Comparison of ENCODE assay signal across 14 cellular contexts in the genomic region with DNA sequence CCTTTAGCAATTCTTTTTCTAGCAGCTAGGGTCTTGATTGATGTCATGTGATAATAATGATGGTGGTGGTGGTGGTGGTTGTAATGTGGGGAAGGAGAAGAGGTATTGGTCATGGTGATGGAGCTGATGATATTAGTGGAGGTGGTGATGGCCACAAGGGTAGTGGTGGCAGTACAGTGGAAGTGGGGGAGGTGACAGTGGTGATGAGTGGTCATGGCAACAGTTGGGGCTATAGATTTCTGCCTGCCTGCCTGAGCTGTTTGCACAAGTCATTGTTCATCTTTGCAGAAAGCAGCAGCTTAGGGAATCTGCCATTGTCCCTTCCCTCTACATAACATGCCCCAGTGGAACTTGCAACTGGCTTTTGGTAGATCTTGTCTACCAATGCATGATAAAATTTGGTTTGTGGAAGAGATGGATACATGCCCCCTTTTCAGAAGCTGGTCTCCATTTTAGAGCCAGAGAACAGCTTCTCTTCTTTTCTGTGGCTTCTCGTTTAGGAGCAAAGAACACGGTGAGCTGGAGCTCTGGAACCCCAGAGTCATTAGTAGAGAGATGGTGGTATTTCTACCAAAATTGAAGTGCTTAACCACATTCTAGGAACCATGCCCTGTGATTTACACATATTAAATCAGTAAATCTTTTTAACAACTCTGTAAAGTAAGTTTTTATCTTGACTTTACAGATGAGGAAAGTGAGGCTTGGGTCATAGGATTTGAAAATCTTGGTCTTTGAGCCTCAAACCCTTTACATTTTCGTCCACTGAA.
DNase-seq lines count a peak whose midpoint lies in the region; ATAC-seq and TF ChIP-seq lines count a peak whose summit lies in the region.
"Had no signal": no experiment of that assay in that cellular context is flagged by ENCODE, and none has a peak within 500 bp of the region (broad histone marks: within the 10 kb centered on the region; RNA-seq: fewer than 3 reads in every experiment).

No MANE protein-coding gene starts in this region.

- H3K4me3 Mint-ChIP-seq in chondrocyte (ENCODE audit: unreplicated experiment) (no peak overlapping the region), neural crest cell (no peak overlapping the region)
- H3K4me3 Mint-ChIP-seq in activated CD8-positive, alpha-beta T cell treated with anti-CD3 and anti-CD28 coated beads, Interleukin-2, amount 10 ng/mL, durations not matched to agents 7 days and 5 days = no peak overlapping the region
- H3K4me3 Mint-ChIP-seq: activated CD4-positive, alpha-beta T cell treated with anti-CD3 and anti-CD28 coated beads for 36 hours; activated T-cell treated with anti-CD3 and anti-CD28 coated beads, Interleukin-2, amount 50 U/mL, for 72 hours; brain; T-cell had no signal

- no peak overlapping the region for H3K4me3 ChIP-seq in left ventricle myocardium inferior
- no peak overlapping the region for H3K4me3 ChIP-seq in vagina

- H3K4me1 ChIP-seq in left ventricle myocardium inferior (peaks cover 60% of the 10 kb centered on the region), vagina (peaks cover 65% of the 10 kb centered on the region)

- no peaks in the 10 kb centered on the region for H3K27me3 ChIP-seq in left ventricle myocardium inferior (ENCODE audit: low read depth)
- H3K27me3 ChIP-seq in vagina = no peaks in the 10 kb centered on the region

- H3K36me3 ChIP-seq in left ventricle myocardium inferior (no peaks in the 10 kb centered on the region), vagina (no peaks in the 10 kb centered on the region)

- H3K27ac Mint-ChIP-seq in chondrocyte (ENCODE audit: unreplicated experiment) = peak overlapping the region; percentile 93
- H3K27ac Mint-ChIP-seq in neural crest cell (ENCODE audit: unreplicated experiment) = peak overlapping the region; percentile 13
- no peak overlapping the region for H3K27ac Mint-ChIP-seq in activated CD8-positive, alpha-beta T cell treated with anti-CD3 and anti-CD28 coated beads, Interleukin-2, amount 10 ng/mL, durations not matched to agents 7 days and 5 days
- H3K27ac Mint-ChIP-seq: activated CD4-positive, alpha-beta T cell treated with anti-CD3 and anti-CD28 coated beads for 36 hours; activated T-cell treated with anti-CD3 and anti-CD28 coated beads, Interleukin-2, amount 50 U/mL, for 72 hours; T-cell had no signal

- no peak for TF ChIP-seq POLR2A in vagina (IDR thresholded peaks at IDR 0.05)

- no peak for ATAC-seq in activated CD8-positive, alpha-beta T cell treated with anti-CD3 and anti-CD28 coated beads, Interleukin-2, amount 10 ng/mL, durations not matched to agents 7 days and 5 days
- ATAC-seq: activated CD4-positive, alpha-beta T cell treated with anti-CD3 and anti-CD28 coated beads for 36 hours; activated T-cell treated with anti-CD3 and anti-CD28 coated beads, Interleukin-2, amount 50 U/mL, for 72 hours; T-cell had no signal

- H3K27me3 Mint-ChIP-seq in chondrocyte (ENCODE audit: low read depth) = no peaks in the 10 kb centered on the region
- H3K27me3 Mint-ChIP-seq in neural crest cell (ENCODE audit: low read depth) = no peaks in the 10 kb centered on the region
- no peaks in the 10 kb centered on the region for H3K27me3 Mint-ChIP-seq in activated CD8-positive, alpha-beta T cell treated with anti-CD3 and anti-CD28 coated beads, Interleukin-2, amount 10 ng/mL, durations not matched to agents 7 days and 5 days (ENCODE audit: low read depth)
- H3K27me3 Mint-ChIP-seq: activated CD4-positive, alpha-beta T cell treated with anti-CD3 and anti-CD28 coated beads for 36 hours; brain; T-cell had no signal

- H3K9me3 Mint-ChIP-seq in chondrocyte (ENCODE audit: low read depth) = peaks cover 7% of the 10 kb centered on the region
- peaks cover 4% of the 10 kb centered on the region for H3K9me3 Mint-ChIP-seq in neural crest cell
- peaks cover 10% of the 10 kb centered on the region for H3K9me3 Mint-ChIP-seq in activated CD8-positive, alpha-beta T cell treated with anti-CD3 and anti-CD28 coated beads, Interleukin-2, amount 10 ng/mL, durations not matched to agents 7 days and 5 days (ENCODE audit: insufficient read depth)

- H3K9me3 ChIP-seq in left ventricle myocardium inferior (replicated peaks) = no peaks in the 10 kb centered on the region
- H3K9me3 ChIP-seq in vagina = no peaks in the 10 kb centered on the region

- H3K36me3 Mint-ChIP-seq in chondrocyte (ENCODE audit: low read depth) (peaks cover 9% of the 10 kb centered on the region), neural crest cell (ENCODE audit: low read depth) (peaks cover 32% of the 10 kb centered on the region)
- peaks cover 16% of the 10 kb centered on the region for H3K36me3 Mint-ChIP-seq in activated CD8-positive, alpha-beta T cell treated with anti-CD3 and anti-CD28 coated beads, Interleukin-2, amount 10 ng/mL, durations not matched to agents 7 days and 5 days (ENCODE audit: low read depth)

- CTCF ChIA-PET in activated CD8-positive, alpha-beta T cell treated with anti-CD3 and anti-CD28 coated beads, Interleukin-2, amount 10 ng/mL, durations not matched to agents 7 days and 5 days (lab: Charles Lee) = interaction anchor here (0.9 kb wide), 1 partner anchor 43 kb away, joined by 4 read pairs; no protein-coding TSS in a partner anchor

- DNase-seq in left ventricle myocardium inferior (no peak), cardiac septum (ENCODE audit: low spot score) (no peak), chondrocyte (ENCODE audit: low spot score) (no peak), neural crest cell (ENCODE audit: low read depth, low spot score) (no peak), vagina (ENCODE audit: extremely low spot score in 2 of 2) (no peak), dedifferentiated amniotic fluid mesenchymal stem cell (ENCODE audit: extremely low spot score) (no peak), superior temporal gyrus (ENCODE audit: extremely low spot score) (no peak)
- DNase-seq in activated CD8-positive, alpha-beta T cell treated with anti-CD3 and anti-CD28 coated beads, Interleukin-2, amount 10 ng/mL, durations not matched to agents 7 days and 5 days = no peak
- DNase-seq: activated CD4-positive, alpha-beta T cell treated with anti-CD3 and anti-CD28 coated beads for 36 hours; activated T-cell treated with anti-CD3 and anti-CD28 coated beads, Interleukin-2, amount 50 U/mL, for 72 hours; AML-193; occipital lobe; T-cell had no signal

- intact Hi-C loops in left ventricle myocardium inferior (cut with micrococcal nuclease) (no loop called here), cardiac septum (cut with DNase I) (loop anchor here (2.0 kb wide), 1 partner anchor 38 kb away; no protein-coding TSS in a partner anchor), vagina (cut with DNase I) (no loop called here)

- POLR2A ChIA-PET in activated CD8-positive, alpha-beta T cell treated with anti-CD3 and anti-CD28 coated beads, Interleukin-2, amount 10 ng/mL, durations not matched to agents 7 days and 5 days (lab: Charles Lee) = no interaction called here

- TF ChIP-seq CTCF in left ventricle myocardium inferior (IDR thresholded peaks at IDR 0.05; ENCODE audit: borderline replicate concordance) (no peak), chondrocyte (IDR thresholded peaks at IDR 0.05) (no peak), neural crest cell (conservative IDR thresholded peaks at IDR 0.05) (no peak), vagina (IDR thresholded peaks at IDR 0.05) (no peak)

- peak overlapping the region; percentile 63 for H3K27ac ChIP-seq in left ventricle myocardium inferior (replicated peaks)
- H3K27ac ChIP-seq in vagina = peak overlapping the region; percentile 74

- H3K4me1 Mint-ChIP-seq in chondrocyte (ENCODE audit: low read depth) (peaks cover 82% of the 10 kb centered on the region), neural crest cell (peaks cover 50% of the 10 kb centered on the region)
- peaks cover 10% of the 10 kb centered on the region for H3K4me1 Mint-ChIP-seq in activated CD8-positive, alpha-beta T cell treated with anti-CD3 and anti-CD28 coated beads, Interleukin-2, amount 10 ng/mL, durations not matched to agents 7 days and 5 days (ENCODE audit: low read depth)
- H3K4me1 Mint-ChIP-seq: activated CD4-positive, alpha-beta T cell treated with anti-CD3 and anti-CD28 coated beads for 36 hours had no signal
